Comparison of ENCODE assay signal across 1 cellular context in the genomic region with DNA sequence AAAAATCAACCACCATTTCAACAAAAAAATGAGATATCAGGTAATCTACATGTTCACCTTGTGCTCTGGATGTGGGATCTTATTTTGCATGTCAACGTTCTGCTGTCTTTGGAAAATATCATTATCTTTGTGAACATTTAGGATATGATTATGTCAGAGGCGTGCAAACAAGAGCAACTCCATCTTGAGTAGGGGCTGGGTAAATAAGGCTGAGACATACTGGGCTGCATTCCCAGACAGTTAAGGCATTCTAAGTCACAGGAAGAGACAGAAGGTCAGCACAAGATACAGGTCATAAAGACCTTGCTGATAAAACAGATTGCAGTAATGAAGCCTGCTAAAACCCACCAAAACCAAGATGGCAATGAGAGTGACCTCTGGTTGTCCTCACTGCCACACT.
A peak's percentile ranks its signal among the peaks of the same experiment; 100 is the strongest.
TF ChIP-seq lines count a peak whose summit lies in the region.

No MANE protein-coding gene starts in this region.

TF ChIP-seq in K562, 482 proteins besides CTCF, POLR2A, EP300 and RAD21 (continued from another document):
- TF ChIP-seq, protein P1, sequence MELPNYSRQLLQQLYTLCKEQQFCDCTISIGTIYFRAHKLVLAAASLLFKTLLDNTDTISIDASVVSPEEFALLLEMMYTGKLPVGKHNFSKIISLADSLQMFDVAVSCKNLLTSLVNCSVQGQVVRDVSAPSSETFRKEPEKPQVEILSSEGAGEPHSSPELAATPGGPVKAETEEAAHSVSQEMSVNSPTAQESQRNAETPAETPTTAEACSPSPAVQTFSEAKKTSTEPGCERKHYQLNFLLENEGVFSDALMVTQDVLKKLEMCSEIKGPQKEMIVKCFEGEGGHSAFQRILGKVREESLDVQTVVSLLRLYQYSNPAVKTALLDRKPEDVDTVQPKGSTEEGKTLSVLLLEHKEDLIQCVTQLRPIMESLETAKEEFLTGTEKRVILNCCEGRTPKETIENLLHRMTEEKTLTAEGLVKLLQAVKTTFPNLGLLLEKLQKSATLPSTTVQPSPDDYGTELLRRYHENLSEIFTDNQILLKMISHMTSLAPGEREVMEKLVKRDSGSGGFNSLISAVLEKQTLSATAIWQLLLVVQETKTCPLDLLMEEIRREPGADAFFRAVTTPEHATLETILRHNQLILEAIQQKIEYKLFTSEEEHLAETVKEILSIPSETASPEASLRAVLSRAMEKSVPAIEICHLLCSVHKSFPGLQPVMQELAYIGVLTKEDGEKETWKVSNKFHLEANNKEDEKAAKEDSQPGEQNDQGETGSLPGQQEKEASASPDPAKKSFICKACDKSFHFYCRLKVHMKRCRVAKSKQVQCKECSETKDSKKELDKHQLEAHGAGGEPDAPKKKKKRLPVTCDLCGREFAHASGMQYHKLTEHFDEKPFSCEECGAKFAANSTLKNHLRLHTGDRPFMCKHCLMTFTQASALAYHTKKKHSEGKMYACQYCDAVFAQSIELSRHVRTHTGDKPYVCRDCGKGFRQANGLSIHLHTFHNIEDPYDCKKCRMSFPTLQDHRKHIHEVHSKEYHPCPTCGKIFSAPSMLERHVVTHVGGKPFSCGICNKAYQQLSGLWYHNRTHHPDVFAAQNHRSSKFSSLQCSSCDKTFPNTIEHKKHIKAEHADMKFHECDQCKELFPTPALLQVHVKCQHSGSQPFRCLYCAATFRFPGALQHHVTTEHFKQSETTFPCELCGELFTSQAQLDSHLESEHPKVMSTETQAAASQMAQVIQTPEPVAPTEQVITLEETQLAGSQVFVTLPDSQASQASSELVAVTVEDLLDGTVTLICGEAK (IDR thresholded peaks at IDR 0.05) = no peak
- TF ChIP-seq, protein P1 (CRISPR knock-in tag; IDR thresholded peaks at IDR 0.05) = no peak
- TF ChIP-seq PHF20 (IDR thresholded peaks at IDR 0.05; ENCODE audit: partially characterized antibody) = no peak
- TF ChIP-seq, protein P2, sequence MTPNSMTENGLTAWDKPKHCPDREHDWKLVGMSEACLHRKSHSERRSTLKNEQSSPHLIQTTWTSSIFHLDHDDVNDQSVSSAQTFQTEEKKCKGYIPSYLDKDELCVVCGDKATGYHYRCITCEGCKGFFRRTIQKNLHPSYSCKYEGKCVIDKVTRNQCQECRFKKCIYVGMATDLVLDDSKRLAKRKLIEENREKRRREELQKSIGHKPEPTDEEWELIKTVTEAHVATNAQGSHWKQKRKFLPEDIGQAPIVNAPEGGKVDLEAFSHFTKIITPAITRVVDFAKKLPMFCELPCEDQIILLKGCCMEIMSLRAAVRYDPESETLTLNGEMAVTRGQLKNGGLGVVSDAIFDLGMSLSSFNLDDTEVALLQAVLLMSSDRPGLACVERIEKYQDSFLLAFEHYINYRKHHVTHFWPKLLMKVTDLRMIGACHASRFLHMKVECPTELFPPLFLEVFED (CRISPR knock-in tag; conservative IDR thresholded peaks at IDR 0.05) = no peak
- TF ChIP-seq ZNF699 (CRISPR knock-in tag; IDR thresholded peaks at IDR 0.05; ENCODE audit: insufficient replicate concordance) = no peak
- no peak for TF ChIP-seq ERF (CRISPR knock-in tag; IDR thresholded peaks at IDR 0.05)
- no peak for TF ChIP-seq ZBTB7A (IDR thresholded peaks at IDR 0.05; ENCODE audit: borderline replicate concordance, control insufficient read depth, low read depth, low read length)
- peak; percentile 49; the same call in 1 of the 2 replicates for TF ChIP-seq ILK (tag; IDR thresholded peaks at IDR 0.05; ENCODE audit: borderline replicate concordance, low read depth)
- TF ChIP-seq, protein P3, sequence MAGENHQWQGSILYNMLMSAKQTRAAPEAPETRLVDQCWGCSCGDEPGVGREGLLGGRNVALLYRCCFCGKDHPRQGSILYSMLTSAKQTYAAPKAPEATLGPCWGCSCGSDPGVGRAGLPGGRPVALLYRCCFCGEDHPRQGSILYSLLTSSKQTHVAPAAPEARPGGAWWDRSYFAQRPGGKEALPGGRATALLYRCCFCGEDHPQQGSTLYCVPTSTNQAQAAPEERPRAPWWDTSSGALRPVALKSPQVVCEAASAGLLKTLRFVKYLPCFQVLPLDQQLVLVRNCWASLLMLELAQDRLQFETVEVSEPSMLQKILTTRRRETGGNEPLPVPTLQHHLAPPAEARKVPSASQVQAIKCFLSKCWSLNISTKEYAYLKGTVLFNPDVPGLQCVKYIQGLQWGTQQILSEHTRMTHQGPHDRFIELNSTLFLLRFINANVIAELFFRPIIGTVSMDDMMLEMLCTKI (IDR thresholded peaks at IDR 0.05; ENCODE audit: partially characterized antibody) = no peak
- TF ChIP-seq FOXM1 (IDR thresholded peaks at IDR 0.05; ENCODE audit: low read depth) = no peak
- no peak for TF ChIP-seq FOXM1 (CRISPR knock-in tag; IDR thresholded peaks at IDR 0.05; ENCODE audit: low read depth)
- TF ChIP-seq PTTG1 (tag; IDR thresholded peaks at IDR 0.05; ENCODE audit: low read depth) = peak; percentile 77
- no peak for TF ChIP-seq THRAP3 (IDR thresholded peaks at IDR 0.05; ENCODE audit: borderline replicate concordance)
- TF ChIP-seq RBBP5 (IDR thresholded peaks at IDR 0.05; ENCODE audit: borderline replicate concordance, insufficient read depth, low read length, poor library complexity, severe bottlenecking) = no peak
- TF ChIP-seq GTF2F1 (IDR thresholded peaks at IDR 0.05; ENCODE audit: low read depth, low read length) = no peak
- TF ChIP-seq PTBP1 (IDR thresholded peaks at IDR 0.05; ENCODE audit: low read depth, low read length) = no peak
- TF ChIP-seq, protein P4, sequence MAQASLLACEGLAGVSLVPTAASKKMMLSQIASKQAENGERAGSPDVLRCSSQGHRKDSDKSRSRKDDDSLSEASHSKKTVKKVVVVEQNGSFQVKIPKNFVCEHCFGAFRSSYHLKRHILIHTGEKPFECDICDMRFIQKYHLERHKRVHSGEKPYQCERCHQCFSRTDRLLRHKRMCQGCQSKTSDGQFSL (CRISPR knock-in tag; IDR thresholded peaks at IDR 0.05) = no peak
- TF ChIP-seq, protein P4 (tag; IDR thresholded peaks at IDR 0.05) = peak in 1 of 2 experiments; percentile 26; a peak in 1 of 4 replicates
- no peak for TF ChIP-seq ZNF354B (CRISPR knock-in tag; IDR thresholded peaks at IDR 0.05)
- TF ChIP-seq DDX20 (tag; IDR thresholded peaks at IDR 0.05; ENCODE audit: low read depth) = 0 out of 2 replicates have a peak, but pooled peaks have one; percentile 29
- TF ChIP-seq EGR1 (conservative IDR thresholded peaks at IDR 0.05) = no peak
- TF ChIP-seq, protein P5, sequence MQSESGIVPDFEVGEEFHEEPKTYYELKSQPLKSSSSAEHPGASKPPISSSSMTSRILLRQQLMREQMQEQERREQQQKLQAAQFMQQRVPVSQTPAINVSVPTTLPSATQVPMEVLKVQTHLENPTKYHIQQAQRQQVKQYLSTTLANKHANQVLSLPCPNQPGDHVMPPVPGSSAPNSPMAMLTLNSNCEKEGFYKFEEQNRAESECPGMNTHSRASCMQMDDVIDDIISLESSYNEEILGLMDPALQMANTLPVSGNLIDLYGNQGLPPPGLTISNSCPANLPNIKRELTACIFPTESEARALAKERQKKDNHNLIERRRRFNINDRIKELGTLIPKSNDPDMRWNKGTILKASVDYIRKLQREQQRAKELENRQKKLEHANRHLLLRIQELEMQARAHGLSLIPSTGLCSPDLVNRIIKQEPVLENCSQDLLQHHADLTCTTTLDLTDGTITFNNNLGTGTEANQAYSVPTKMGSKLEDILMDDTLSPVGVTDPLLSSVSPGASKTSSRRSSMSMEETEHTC (IDR thresholded peaks at IDR 0.05) = no peak
- TF ChIP-seq, protein P6, sequence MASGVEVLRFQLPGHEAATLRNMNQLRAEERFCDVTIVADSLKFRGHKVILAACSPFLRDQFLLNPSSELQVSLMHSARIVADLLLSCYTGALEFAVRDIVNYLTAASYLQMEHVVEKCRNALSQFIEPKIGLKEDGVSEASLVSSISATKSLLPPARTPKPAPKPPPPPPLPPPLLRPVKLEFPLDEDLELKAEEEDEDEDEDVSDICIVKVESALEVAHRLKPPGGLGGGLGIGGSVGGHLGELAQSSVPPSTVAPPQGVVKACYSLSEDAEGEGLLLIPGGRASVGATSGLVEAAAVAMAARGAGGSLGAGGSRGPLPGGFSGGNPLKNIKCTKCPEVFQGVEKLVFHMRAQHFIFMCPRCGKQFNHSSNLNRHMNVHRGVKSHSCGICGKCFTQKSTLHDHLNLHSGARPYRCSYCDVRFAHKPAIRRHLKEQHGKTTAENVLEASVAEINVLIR (CRISPR knock-in tag; IDR thresholded peaks at IDR 0.05) = no peak
- TF ChIP-seq SMARCC2 (IDR thresholded peaks at IDR 0.05; ENCODE audit: low read depth) = no peak
- TF ChIP-seq HMGN3 (IDR thresholded peaks at IDR 0.05; ENCODE audit: borderline replicate concordance, extremely low read depth, insufficient read length, low read depth, low read length) = no peak
- no peak for TF ChIP-seq ZKSCAN1 (IDR thresholded peaks at IDR 0.05; ENCODE audit: low read depth, low read length)
- no peak for TF ChIP-seq KLF6 (CRISPR knock-in tag; IDR thresholded peaks at IDR 0.05; ENCODE audit: borderline replicate concordance)
- no peak for TF ChIP-seq CEBPG (CRISPR knock-in tag; IDR thresholded peaks at IDR 0.05)
- TF ChIP-seq CEBPG (tag; conservative IDR thresholded peaks at IDR 0.05 in 1 of 2, IDR thresholded peaks at IDR 0.05 in 1 of 2) = no peak
- TF ChIP-seq SMARCE1 (IDR thresholded peaks at IDR 0.05) = no peak
- no peak for TF ChIP-seq SMARCB1 (IDR thresholded peaks at IDR 0.05; ENCODE audit: insufficient read length, low read depth)
- TF ChIP-seq, protein P7, sequence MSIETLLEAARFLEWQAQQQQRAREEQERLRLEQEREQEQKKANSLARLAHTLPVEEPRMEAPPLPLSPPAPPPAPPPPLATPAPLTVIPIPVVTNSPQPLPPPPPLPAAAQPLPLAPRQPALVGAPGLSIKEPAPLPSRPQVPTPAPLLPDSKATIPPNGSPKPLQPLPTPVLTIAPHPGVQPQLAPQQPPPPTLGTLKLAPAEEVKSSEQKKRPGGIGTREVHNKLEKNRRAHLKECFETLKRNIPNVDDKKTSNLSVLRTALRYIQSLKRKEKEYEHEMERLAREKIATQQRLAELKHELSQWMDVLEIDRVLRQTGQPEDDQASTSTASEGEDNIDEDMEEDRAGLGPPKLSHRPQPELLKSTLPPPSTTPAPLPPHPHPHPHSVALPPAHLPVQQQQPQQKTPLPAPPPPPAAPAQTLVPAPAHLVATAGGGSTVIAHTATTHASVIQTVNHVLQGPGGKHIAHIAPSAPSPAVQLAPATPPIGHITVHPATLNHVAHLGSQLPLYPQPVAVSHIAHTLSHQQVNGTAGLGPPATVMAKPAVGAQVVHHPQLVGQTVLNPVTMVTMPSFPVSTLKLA (conservative IDR thresholded peaks at IDR 0.05) = no peak
- TF ChIP-seq NR4A1 (CRISPR knock-in tag; IDR thresholded peaks at IDR 0.05) = no peak
- TF ChIP-seq NR4A1 (tag; IDR thresholded peaks at IDR 0.05) = peak; percentile 92
- no peak for TF ChIP-seq L3MBTL2 (IDR thresholded peaks at IDR 0.05)
- no peak for TF ChIP-seq EWSR1 (IDR thresholded peaks at IDR 0.05; ENCODE audit: borderline replicate concordance, low read depth, partially characterized antibody)
- TF ChIP-seq ZC3H8 (IDR thresholded peaks at IDR 0.05) = no peak
- TF ChIP-seq KAT2B (IDR thresholded peaks at IDR 0.05; ENCODE audit: low read depth, low read length) = no peak
- TF ChIP-seq ZNF311 (CRISPR knock-in tag; IDR thresholded peaks at IDR 0.05) = no peak
